Comparison of ENCODE assay signal across 8 cellular contexts in genomic region chr2:180359522-180360282, GRCh38.
A peak's percentile ranks its signal among the peaks of the same experiment; 100 is the strongest.
DNase-seq lines count a peak whose midpoint lies in the region; ATAC-seq, FAIRE-seq and TF ChIP-seq lines count a peak whose summit lies in the region.

No MANE protein-coding gene starts in this region.

- no peak overlapping the region for H3K27ac ChIP-seq in OCI-LY7 (ENCODE audit: low read depth, low read length, poor library complexity, severe bottlenecking)
- H3K27ac ChIP-seq in pancreas = no peak overlapping the region

- no peaks in the 10 kb centered on the region for H3K79me2 ChIP-seq in OCI-LY7 (ENCODE audit: insufficient read depth, low read depth, low read length)

- peak; percentile 98 for ATAC-seq in GM18909 (IDR thresholded peaks at IDR 0.05; ENCODE audit: poor library complexity, unreplicated experiment)
- peak; percentile 99 for ATAC-seq in HG03025 (IDR thresholded peaks at IDR 0.05; ENCODE audit: low FRiP score, unreplicated experiment)
- ATAC-seq in pancreas = no peak
- no peak for ATAC-seq in omental fat pad (ENCODE audit: low FRiP score)

- H3K36me3 ChIP-seq in OCI-LY7 (ENCODE audit: insufficient read depth, low read length) = no peaks in the 10 kb centered on the region
- no peaks in the 10 kb centered on the region for H3K36me3 ChIP-seq in pancreas

- peak overlapping the region; percentile 55; the same call in 1 of the 2 replicates for H2AFZ ChIP-seq in OCI-LY7 (ENCODE audit: low read length)

- no peaks in the 10 kb centered on the region for H3K9me2 ChIP-seq in OCI-LY7 (ENCODE audit: insufficient read depth, low read length)

- 90 to 95% methylated on average over 1 of the region's 1 CpG for WGBS in pancreas, 2 donors

- H3K4me3 ChIP-seq in AG09309 (ENCODE audit: control insufficient read depth, low read depth, low read length) (no peak overlapping the region), OCI-LY7 (ENCODE audit: low read depth, low read length, poor library complexity, severe bottlenecking) (no peak overlapping the region), pancreas (no peak overlapping the region)

- no peaks in the 10 kb centered on the region for H4K20me1 ChIP-seq in OCI-LY7 (ENCODE audit: insufficient read depth, low read length)

- no peak for FAIRE-seq in pancreas (lab: Jason Lieb, UNC)

- TF ChIP-seq CTCF in AG09309 (IDR thresholded peaks at IDR 0.05; ENCODE audit: control insufficient read depth, insufficient read depth, low read depth, low read length, missing control alignments) (peak; percentile 7), OCI-LY7 (conservative IDR thresholded peaks at IDR 0.05; ENCODE audit: low read length) (peak; percentile 57), pancreas (IDR thresholded peaks at IDR 0.05) (no peak), omental fat pad (IDR thresholded peaks at IDR 0.05) (no peak)

- CTCF ChIA-PET in OCI-LY7 (lab: Charles Lee; ENCODE audit: unreplicated experiment) = interaction anchor here (0.6 kb wide), 1 partner anchor 65 kb away, joined by 3 read pairs; no protein-coding TSS in a partner anchor

- H3K4me1 ChIP-seq in OCI-LY7 (ENCODE audit: insufficient read depth, low read length, poor library complexity, severe bottlenecking) (peaks cover 11% of the 10 kb centered on the region), pancreas (no peaks in the 10 kb centered on the region)

- no peaks in the 10 kb centered on the region for H3K9me3 ChIP-seq in OCI-LY7 (ENCODE audit: low read length)
- H3K9me3 ChIP-seq in pancreas = no peaks in the 10 kb centered on the region

- intact Hi-C loops in OCI-LY7 (cut with micrococcal nuclease; ENCODE audit: unreplicated experiment) = no loop called here
- intact Hi-C loops in pancreas (cut with DNase I) = no loop called here

- no TSS peak for BruUV-seq in OCI-LY7 (replicated peaks; lab: Mats Ljungman, UMichigan)

- no peak for DNase-seq in AG09309 (ENCODE audit: low read depth)
- DNase-seq in OCI-LY7 (ENCODE audit: low spot score) = peak; percentile 49
- DNase-seq in pancreas = peak in 4 of 6 donors; percentile 23 to 58 (median 28)
- DNase-seq in activated CD4-positive, CD25-positive, alpha-beta regulatory T cell (lab: John Stamatoyannopoulos, UW) = no peak
- no peak for DNase-seq in stimulated activated CD4-positive, alpha-beta T cell treated with anti-CD3 and anti-CD28 coated beads, Interleukin-4, amount 100 ng/mL, for 24 hours
- DNase-seq in omental fat pad (ENCODE audit: low spot score) = no peak

- POLR2A ChIA-PET in OCI-LY7 (lab: Charles Lee) = interaction anchor here (0.9 to 1.7 kb wide), 4 partner anchors 10 to 30 kb away, joined by 3 to 5 read pairs (median 3); no protein-coding TSS in a partner anchor

- H3K27me3 ChIP-seq in pancreas = no peaks in the 10 kb centered on the region

- H3K4me2 ChIP-seq in OCI-LY7 (ENCODE audit: low read length) = peak overlapping the region; percentile 23; the same call in 1 of the 2 replicates

Comparison
In these comparisons a context has a peak if more than half of its experiments do, and no peak if none do; other contexts are left out.
1. DNase-seq: peak in OCI-LY7 (single experiment) and pancreas (4 of 6); none in AG09309 (single experiment), activated CD4-positive, CD25-positive, alpha-beta regulatory T cell (0 of 4), stimulated activated CD4-positive, alpha-beta T cell treated with anti-CD3 and anti-CD28 coated beads, Interleukin-4, amount 100 ng/mL, for 24 hours (single experiment) and omental fat pad (single experiment).
2. CTCF ChIP-seq: peak in AG09309 (single experiment) and OCI-LY7 (single experiment); none in pancreas (0 of 4) and omental fat pad (0 of 3).
3. ATAC-seq: peak in GM18909 (single experiment) and HG03025 (single experiment); none in pancreas (0 of 4) and omental fat pad (single experiment).